In genomic region chr15:89654311-89654761, GRCh38 we compare ENCODE assay signal across 8 cellular contexts. TPM values are rescaled to one million over a fixed set of nuclear protein-coding genes. Genes with fewer than 3 reads are reported as not detected.
DNase-seq lines count a peak whose midpoint lies in the region; ATAC-seq and TF ChIP-seq lines count a peak whose summit lies in the region.

No MANE protein-coding gene starts in this region.

- H3K4me1 Mint-ChIP-seq in nephron progenitor cell: peaks cover 22% of the 10 kb centered on the region

- H3K27me3 Mint-ChIP-seq in nephron progenitor cell (ENCODE audit: low read depth, poor library complexity): peaks cover 35% of the 10 kb centered on the region

- ATAC-seq in GM21737 (IDR thresholded peaks at IDR 0.05; ENCODE audit: unreplicated experiment): no peak
- no peak for ATAC-seq in omental fat pad (ENCODE audit: low FRiP score)

- peak overlapping the region; percentile 15 for H3K27ac Mint-ChIP-seq in nephron progenitor cell

- H3K4me1 ChIP-seq in BE2C (no peaks in the 10 kb centered on the region), ectodermal cell (ENCODE audit: control insufficient read depth, insufficient read depth, low read length) (peaks cover 7% of the 10 kb centered on the region)

- peak overlapping the region; percentile 91 for H3K4me3 Mint-ChIP-seq in nephron progenitor cell

- no peak for TF ChIP-seq CTCF in BE2C (IDR thresholded peaks at IDR 0.05; ENCODE audit: low read depth, low read length)
- no peak for TF ChIP-seq CTCF in nephron progenitor cell (IDR thresholded peaks at IDR 0.05)
- TF ChIP-seq CTCF in omental fat pad (IDR thresholded peaks at IDR 0.05): no peak
- TF ChIP-seq CTCF in GM10266 (IDR thresholded peaks at IDR 0.05; ENCODE audit: control insufficient read depth, insufficient read depth, low read depth, missing control alignments): no peak

- no peak for DNase-seq in BE2C
- peak; percentile 71 for DNase-seq in MG63
- no peak for DNase-seq in nephron progenitor cell
- DNase-seq in NCI-H1417 (lab: John Stamatoyannopoulos, UW): no peak
- no peak for DNase-seq in omental fat pad (ENCODE audit: low spot score)
- no peak for DNase-seq in GM10266 (ENCODE audit: extremely low spot score)

- H3K4me3 ChIP-seq in BE2C (ENCODE audit: low read depth, low read length) (peak overlapping the region; percentile 72), MG63 (peak overlapping the region; percentile 96), ectodermal cell (ENCODE audit: insufficient read depth, low read depth, low read length) (peak overlapping the region; percentile 86)

- H3K9me3 Mint-ChIP-seq in nephron progenitor cell: no peaks in the 10 kb centered on the region

- no peak overlapping the region for H3K27ac ChIP-seq in ectodermal cell (ENCODE audit: insufficient read depth, low read depth, low read length, poor library complexity, severe bottlenecking)

- H3K36me3 Mint-ChIP-seq in nephron progenitor cell (ENCODE audit: low read depth): peaks cover 22% of the 10 kb centered on the region

- no peaks in the 10 kb centered on the region; the same call in 1 of the 2 replicates for H3K36me3 ChIP-seq in BE2C
- peaks cover 50% of the 10 kb centered on the region for H3K36me3 ChIP-seq in MG63
- no peaks in the 10 kb centered on the region for H3K36me3 ChIP-seq in ectodermal cell (ENCODE audit: control insufficient read depth, insufficient read depth, low read length)

- WGBS in ectodermal cell, 2 experiments: 33 to 41% methylated on average over 13 of the region's 13 CpGs

- H3K9me3 ChIP-seq in BE2C (no peaks in the 10 kb centered on the region), MG63 (no peaks in the 10 kb centered on the region), ectodermal cell (ENCODE audit: control insufficient read depth, low read length) (no peaks in the 10 kb centered on the region)

- H3K27me3 ChIP-seq in BE2C (no peaks in the 10 kb centered on the region), MG63 (no peaks in the 10 kb centered on the region), ectodermal cell (ENCODE audit: control insufficient read depth, insufficient read depth, low read length, poor library complexity, severe bottlenecking) (peaks cover 18% of the 10 kb centered on the region)

RNA-seq across cellular contexts. Expression of gene KIF7, which starts 0.9 kb away (rescaled TPM):
- 17.4 TPM for polyA plus RNA-seq in BE2C (2012; ENCODE audit: insufficient read depth, insufficient read length, low read depth)
- 27.4 and 42.1 TPM in 2 replicates for total RNA-seq in MG63 (2014; rRNA removed; shearing (Covaris generic); ENCODE audit: low replicate concordance)
- 12.3 TPM for polyA plus RNA-seq in ectodermal cell (2013, experiment 1 of 4)
- 13.3 TPM for polyA plus RNA-seq in ectodermal cell (2013, experiment 2 of 4)
- polyA plus RNA-seq in ectodermal cell (2013, experiment 3 of 4): 9.9 TPM
- 11.6 TPM for polyA plus RNA-seq in ectodermal cell (2013, experiment 4 of 4)
- total RNA-seq in omental fat pad: 10 to 100 TPM in 1 of 4 donors, 1 to 10 TPM in 3; 6.2 to 12.6 (median 7.7) TPM

RNA-seq across cellular contexts. Expression of gene PLIN1, which starts 24.8 kb away (rescaled TPM):
- polyA plus RNA-seq in BE2C (2012; ENCODE audit: insufficient read depth, insufficient read length, low read depth): not detected
- 0.13 and 0.17 TPM in 2 replicates for total RNA-seq in MG63 (2014; rRNA removed; shearing (Covaris generic); ENCODE audit: low replicate concordance)
- polyA plus RNA-seq in ectodermal cell (2013, experiment 1 of 4): 0.26 TPM
- 0.12 TPM for polyA plus RNA-seq in ectodermal cell (2013, experiment 2 of 4)
- 0.27 TPM for polyA plus RNA-seq in ectodermal cell (2013, experiment 3 of 4)
- 0.28 TPM for polyA plus RNA-seq in ectodermal cell (2013, experiment 4 of 4)
- 1,000 to 10,000 TPM in 1 of 4 donors, 100 to 1,000 TPM in 3; 465 to 1,383 (median 891) TPM for total RNA-seq in omental fat pad

RNA-seq across cellular contexts. Expression of gene PEX11A, which starts 36.2 kb away (rescaled TPM):
- polyA plus RNA-seq in BE2C (2012; ENCODE audit: insufficient read depth, insufficient read length, low read depth): 1.3 TPM
- 18.3 and 18.4 TPM in 2 replicates for total RNA-seq in MG63 (2014; rRNA removed; shearing (Covaris generic); ENCODE audit: low replicate concordance)
- polyA plus RNA-seq in ectodermal cell (2013, experiment 1 of 4): 6.6 TPM
- 5.5 TPM for polyA plus RNA-seq in ectodermal cell (2013, experiment 2 of 4)
- polyA plus RNA-seq in ectodermal cell (2013, experiment 3 of 4): 5.9 TPM
- 6.2 TPM for polyA plus RNA-seq in ectodermal cell (2013, experiment 4 of 4)
- total RNA-seq in omental fat pad: 100 to 1,000 TPM in 1 of 4 donors, 10 to 100 TPM in 3; 18.4 to 134 (median 29.9) TPM

RNA-seq across cellular contexts. Expression of gene WDR93, which starts 36.3 kb away (rescaled TPM):
- not detected for polyA plus RNA-seq in BE2C (2012; ENCODE audit: insufficient read depth, insufficient read length, low read depth)
- total RNA-seq in MG63 (2014; rRNA removed; shearing (Covaris generic); ENCODE audit: low replicate concordance): 0.13 TPM in 1 of 2 replicates, not detected in the other
- polyA plus RNA-seq in ectodermal cell (2013, experiment 1 of 4): 0.41 TPM
- polyA plus RNA-seq in ectodermal cell (2013, experiment 2 of 4): 0.44 TPM
- polyA plus RNA-seq in ectodermal cell (2013, experiment 3 of 4): 0.32 TPM
- 0.61 TPM for polyA plus RNA-seq in ectodermal cell (2013, experiment 4 of 4)
- 1 to 10 TPM in 1 of 4 donors, under 1 TPM in 2, not detected in 1; 0.28 to 1.1 (median 0.36) TPM for total RNA-seq in omental fat pad

Comparison
In these comparisons a context has a peak if more than half of its experiments do, and no peak if none do; other contexts are left out.
1. RNA of gene PLIN1, which starts 24.8 kb away (total RNA-seq): 465 to 1,383 TPM in omental fat pad; 0.13 to 0.17 TPM in MG63; every median in the first group is over 100 times any median in the second.
2. Peak in every context shown above with its lines, with median percentiles within 50 percentile points of each other: H3K4me3 ChIP-seq.